ENCODE assay signal across 1 cellular context in the genomic region with DNA sequence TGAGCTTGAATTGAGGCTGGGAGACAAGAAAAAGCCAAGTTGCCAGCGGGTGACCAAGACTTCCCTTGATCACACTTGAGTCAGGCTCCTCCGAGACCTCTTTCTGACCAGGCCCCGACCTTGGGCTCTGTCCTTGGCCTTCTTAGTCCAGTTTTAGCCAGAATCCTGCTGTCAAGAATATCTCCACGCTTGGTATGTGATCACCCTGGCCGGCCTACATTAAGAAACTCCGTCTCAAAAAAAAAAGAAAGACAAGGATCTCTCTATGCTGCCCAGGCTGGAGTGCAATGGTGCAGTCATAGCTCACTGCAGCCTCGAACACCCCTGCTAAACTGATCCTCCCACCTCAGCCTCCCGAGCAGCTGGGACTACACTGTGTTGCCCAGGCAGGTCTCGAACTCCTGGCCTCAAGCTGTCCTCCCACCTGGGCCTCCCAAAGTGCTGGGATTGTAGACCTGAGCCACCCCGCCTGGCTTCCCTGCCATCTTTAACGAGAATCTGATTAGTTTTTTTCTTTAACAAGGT.
TF ChIP-seq lines count a peak whose summit lies in the region.

No MANE protein-coding gene starts in this region.

TF ChIP-seq in endothelial cell of umbilical vein, 7 proteins besides CTCF, POLR2A, EP300 and RAD21 (continued from another document):
- TF ChIP-seq EZH2 (IDR thresholded peaks at IDR 0.05; ENCODE audit: borderline replicate concordance, low read depth, low read length, severe bottlenecking) (no peak), GATA2 (IDR thresholded peaks at IDR 0.05; ENCODE audit: insufficient read depth, insufficient read length, low read depth, low read length) (no peak), FOS (IDR thresholded peaks at IDR 0.05; ENCODE audit: borderline replicate concordance, insufficient read depth, low read length) (no peak)
- TF ChIP-seq, protein P1, sequence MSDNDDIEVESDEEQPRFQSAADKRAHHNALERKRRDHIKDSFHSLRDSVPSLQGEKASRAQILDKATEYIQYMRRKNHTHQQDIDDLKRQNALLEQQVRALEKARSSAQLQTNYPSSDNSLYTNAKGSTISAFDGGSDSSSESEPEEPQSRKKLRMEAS (IDR thresholded peaks at IDR 0.05; ENCODE audit: insufficient read depth, insufficient read length), result no peak
TF ChIP-seq in endothelial cell of umbilical vein: peak in this region for 0.
